7 cellular contexts compared by ENCODE assay signal in the genomic region with DNA sequence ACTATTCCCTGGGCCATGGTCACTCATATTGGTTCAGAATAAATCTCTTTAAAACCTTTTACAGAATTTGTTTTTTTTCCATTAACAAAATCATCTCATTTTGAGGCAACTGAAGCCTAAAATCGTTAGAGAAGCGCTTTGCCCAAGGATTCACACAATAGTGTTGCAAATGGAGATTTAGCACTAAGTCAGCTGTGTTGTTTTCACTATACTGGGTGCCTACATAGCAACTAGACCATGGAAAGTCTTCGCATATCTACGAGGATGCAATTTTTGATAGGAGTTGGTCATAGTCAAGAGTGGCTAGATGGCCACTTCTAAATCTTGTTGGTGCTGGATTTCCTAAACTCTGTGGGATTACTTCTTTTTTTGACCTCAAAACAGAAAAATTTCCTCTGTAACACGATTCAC. TPM values are rescaled to one million over a fixed set of nuclear protein-coding genes. Genes with fewer than 3 reads are reported as not detected.
A peak's percentile ranks its signal among the peaks of the same experiment; 100 is the strongest.
DNase-seq lines count a peak whose midpoint lies in the region; TF ChIP-seq lines count a peak whose summit lies in the region.

No MANE protein-coding gene starts in this region.

- 73 to 74% methylated on average over 5 of the region's 5 CpGs for WGBS in thyroid gland, 2 donors

- TF ChIP-seq CTCF in astrocyte of the cerebellum (IDR thresholded peaks at IDR 0.05; ENCODE audit: low read depth, low read length, missing control alignments) = no peak
- TF ChIP-seq CTCF in kidney epithelial cell (IDR thresholded peaks at IDR 0.05; ENCODE audit: insufficient read depth, low read length, poor library complexity, severe bottlenecking) = no peak
- TF ChIP-seq CTCF in thyroid gland (IDR thresholded peaks at IDR 0.05) = no peak

- in situ Hi-C loops in HAP-1 (cut with MboI; ENCODE audit: low sequenced_read_pairs) = no loop called here
- in situ Hi-C loops in astrocyte of the cerebellum (cut with HindIII; ENCODE audit: low sequenced_read_pairs) = no loop called here

- TF ChIP-seq POLR2A in thyroid gland (IDR thresholded peaks at IDR 0.05) = no peak

- no peak for DNase-seq in HAP-1 (ENCODE audit: low spot score in 2 of 2)
- no peak for DNase-seq in astrocyte of the cerebellum (ENCODE audit: low read depth)
- DNase-seq in kidney epithelial cell (ENCODE audit: low read depth) = no peak
- no peak for DNase-seq in thyroid gland
- DNase-seq in iPS-NIHi7 (ENCODE audit: extremely low spot score) = no peak
- no peak for DNase-seq in NCI-H2081 (lab: John Stamatoyannopoulos, UW)
- DNase-seq in UCSD-AML1 (lab: John Stamatoyannopoulos, UW; ENCODE audit: unreplicated experiment) = no peak

- no peaks in the 10 kb centered on the region for H3K36me3 ChIP-seq in HAP-1 (replicated peaks)
- H3K36me3 ChIP-seq in kidney epithelial cell (ENCODE audit: control insufficient read depth, insufficient read depth, low read length) = no peaks in the 10 kb centered on the region
- H3K36me3 ChIP-seq in thyroid gland = no peaks in the 10 kb centered on the region

- H3K9me3 ChIP-seq in HAP-1 (no peaks in the 10 kb centered on the region; the same call in 1 of the 2 replicates), thyroid gland (no peaks in the 10 kb centered on the region)

- peaks cover 9% of the 10 kb centered on the region for H3K4me1 ChIP-seq in HAP-1
- peaks cover 7 to 10% of the 10 kb centered on the region in 2 donors for H3K4me1 ChIP-seq in thyroid gland

- peak overlapping the region; percentile 77 to 91 (median 86) for H3K27ac ChIP-seq in thyroid gland

- H3K4me3 ChIP-seq in HAP-1 (peak overlapping the region; percentile 82), astrocyte of the cerebellum (ENCODE audit: low read depth, low read length) (peak overlapping the region; percentile 64), kidney epithelial cell (ENCODE audit: low read depth, low read length) (peak overlapping the region; percentile 12), thyroid gland (replicated peaks in 1 of 3) (peak overlapping the region in 2 of 3 donors; percentile 1 to 69)

- intact Hi-C loops in thyroid gland (cut with DNase I) = no loop called here

- H3K27me3 ChIP-seq in HAP-1 (ENCODE audit: low read depth) (no peaks in the 10 kb centered on the region), kidney epithelial cell (ENCODE audit: control insufficient read depth, insufficient read depth, low read length) (no peaks in the 10 kb centered on the region), thyroid gland (no peaks in the 10 kb centered on the region)

RNA-seq across cellular contexts. Expression of gene TIPRL, which starts 0.5 kb away (rescaled TPM):
- total RNA-seq in kidney epithelial cell (27.9 and 49.0 TPM in 2 replicates), thyroid gland (10 to 100 TPM; 19.3 to 25.7 (median 21.7) TPM)

RNA-seq across cellular contexts. Expression of gene GPR161, which starts 41.5 kb away (rescaled TPM):
- total RNA-seq in kidney epithelial cell = 16.4 and 24.6 TPM in 2 replicates
- 1 to 10 TPM; 1.4 to 3.2 (median 2.3) TPM for total RNA-seq in thyroid gland

RNA-seq across cellular contexts. Expression of gene SFT2D2, which starts 47.6 kb away (rescaled TPM):
- 42.1 and 44.2 TPM in 2 replicates for total RNA-seq in kidney epithelial cell
- 10 to 100 TPM; 41.2 to 72.3 (median 53.9) TPM for total RNA-seq in thyroid gland

Comparison
In these comparisons a context has a peak if more than half of its experiments do, and no peak if none do; other contexts are left out.
1. H3K4me3 ChIP-seq: peak in every context shown above with its lines; median percentile 82 in HAP-1; 64 in astrocyte of the cerebellum; 35 in thyroid gland; 12 in kidney epithelial cell.